Comparison of ENCODE assay signal across 1 cellular context in genomic region chr4:55947912-55948725, GRCh38.
A peak's percentile ranks its signal among the peaks of the same experiment; 100 is the strongest.
TF ChIP-seq lines count a peak whose summit lies in the region.

No MANE protein-coding gene starts in this region.

TF ChIP-seq in K562, 482 proteins besides CTCF, POLR2A, EP300 and RAD21 (continued from another document):
- TF ChIP-seq, protein P1, sequence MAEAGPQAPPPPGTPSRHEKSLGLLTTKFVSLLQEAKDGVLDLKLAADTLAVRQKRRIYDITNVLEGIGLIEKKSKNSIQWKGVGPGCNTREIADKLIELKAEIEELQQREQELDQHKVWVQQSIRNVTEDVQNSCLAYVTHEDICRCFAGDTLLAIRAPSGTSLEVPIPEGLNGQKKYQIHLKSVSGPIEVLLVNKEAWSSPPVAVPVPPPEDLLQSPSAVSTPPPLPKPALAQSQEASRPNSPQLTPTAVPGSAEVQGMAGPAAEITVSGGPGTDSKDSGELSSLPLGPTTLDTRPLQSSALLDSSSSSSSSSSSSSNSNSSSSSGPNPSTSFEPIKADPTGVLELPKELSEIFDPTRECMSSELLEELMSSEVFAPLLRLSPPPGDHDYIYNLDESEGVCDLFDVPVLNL (CRISPR knock-in tag; IDR thresholded peaks at IDR 0.05; ENCODE audit: low read depth) = no peak
- TF ChIP-seq JUND (IDR thresholded peaks at IDR 0.05; ENCODE audit: borderline replicate concordance, low read depth, low read length) (peak; percentile 42; the same call in 1 of the 2 replicates), JUND (tag; IDR thresholded peaks at IDR 0.05; ENCODE audit: borderline replicate concordance, low read depth, low read length) (peak; percentile 16; the same call in 1 of the 3 replicates), ZSCAN29 (IDR thresholded peaks at IDR 0.05) (no peak), POLR2AphosphoS2 (IDR thresholded peaks at IDR 0.05; ENCODE audit: low read length) (no peak), NCOA4 (IDR thresholded peaks at IDR 0.05; ENCODE audit: partially characterized antibody) (no peak), ZNF778 (CRISPR knock-in tag; IDR thresholded peaks at IDR 0.05) (no peak), BRF1 (IDR thresholded peaks at IDR 0.05; ENCODE audit: borderline replicate concordance, extremely low read depth, insufficient read length) (no peak), MEIS2 (IDR thresholded peaks at IDR 0.05; ENCODE audit: partially characterized antibody) (peak; percentile 60), ZNF766 (CRISPR knock-in tag; conservative IDR thresholded peaks at IDR 0.05) (no peak), TOE1 (IDR thresholded peaks at IDR 0.05; ENCODE audit: borderline replicate concordance) (no peak), TOE1 (CRISPR knock-in tag; IDR thresholded peaks at IDR 0.05; ENCODE audit: borderline replicate concordance, low read depth) (no peak; the same call in 1 of the 2 replicates), MTF1 (CRISPR knock-in tag; IDR thresholded peaks at IDR 0.05; ENCODE audit: borderline replicate concordance) (no peak), COPS2 (conservative IDR thresholded peaks at IDR 0.05) (no peak), NR4A1 (CRISPR knock-in tag; IDR thresholded peaks at IDR 0.05) (no peak), NR4A1 (tag; IDR thresholded peaks at IDR 0.05) (no peak), HLTF (IDR thresholded peaks at IDR 0.05) (0 out of 2 replicates have a peak, but pooled peaks have one; percentile 27), FOSL1 (tag; conservative IDR thresholded peaks at IDR 0.05) (peak; percentile 80), GTF2E2 (tag; IDR thresholded peaks at IDR 0.05) (peak; percentile 65), ZBTB2 (IDR thresholded peaks at IDR 0.05) (no peak), PBX2 (CRISPR knock-in tag; IDR thresholded peaks at IDR 0.05; ENCODE audit: low read depth) (no peak), PBX2 (tag; conservative IDR thresholded peaks at IDR 0.05; ENCODE audit: low read depth) (peak; percentile 49; the same call in 1 of the 2 replicates), FOXK2 (conservative IDR thresholded peaks at IDR 0.05 in 1 of 2, IDR thresholded peaks at IDR 0.05 in 1 of 2; ENCODE audit: low read depth in 2 of 2) (peak; percentile 50 to 72; a peak in 2 of 4 replicates), TEAD4 (IDR thresholded peaks at IDR 0.05; ENCODE audit: low read length) (peak; percentile 18; the same call in 1 of the 2 replicates), TEAD4 (CRISPR knock-in tag; IDR thresholded peaks at IDR 0.05; ENCODE audit: borderline replicate concordance) (no peak), STAT5B (CRISPR knock-in tag; IDR thresholded peaks at IDR 0.05) (no peak), IRF9 (tag; IDR thresholded peaks at IDR 0.05) (no peak), THRAP3 (IDR thresholded peaks at IDR 0.05; ENCODE audit: borderline replicate concordance) (no peak), KAT7 (CRISPR knock-in tag; IDR thresholded peaks at IDR 0.05; ENCODE audit: borderline replicate concordance) (0 out of 2 replicates have a peak, but pooled peaks have one; percentile 5), GABPB2 (CRISPR knock-in tag; conservative IDR thresholded peaks at IDR 0.05) (no peak), ZNF717 (CRISPR knock-in tag; IDR thresholded peaks at IDR 0.05) (no peak), SMARCA5 (IDR thresholded peaks at IDR 0.05) (0 out of 2 replicates have a peak, but pooled peaks have one; percentile 25), FOXK1 (CRISPR knock-in tag; IDR thresholded peaks at IDR 0.05; ENCODE audit: borderline replicate concordance) (no peak), ELF1 (tag; IDR thresholded peaks at IDR 0.05) (no peak), ZNF584 (CRISPR knock-in tag; IDR thresholded peaks at IDR 0.05; ENCODE audit: low read depth) (0 out of 2 replicates have a peak, but pooled peaks have one; percentile 7), KDM2B (CRISPR knock-in tag; IDR thresholded peaks at IDR 0.05) (no peak), GTF2A2 (tag; IDR thresholded peaks at IDR 0.05) (no peak), ETV1 (tag; conservative IDR thresholded peaks at IDR 0.05; ENCODE audit: low read depth) (no peak), ZFP30 (CRISPR knock-in tag; IDR thresholded peaks at IDR 0.05; ENCODE audit: borderline replicate concordance) (no peak), STAG1 (CRISPR knock-in tag; IDR thresholded peaks at IDR 0.05; ENCODE audit: borderline replicate concordance) (no peak), ZNF277 (CRISPR knock-in tag; IDR thresholded peaks at IDR 0.05; ENCODE audit: borderline replicate concordance) (no peak), ZNF408 (CRISPR knock-in tag; IDR thresholded peaks at IDR 0.05; ENCODE audit: low read depth) (no peak), DIDO1 (tag; IDR thresholded peaks at IDR 0.05; ENCODE audit: low read depth) (no peak), KDM4B (IDR thresholded peaks at IDR 0.05; ENCODE audit: borderline replicate concordance in 2 of 2, low read depth in 1 of 2) (no peak), FOXA3 (CRISPR knock-in tag; conservative IDR thresholded peaks at IDR 0.05 in 1 of 2, IDR thresholded peaks at IDR 0.05 in 1 of 2) (peak in 1 of 2 experiments; percentile 67; a peak in 2 of 4 replicates), ZNF512 (tag; IDR thresholded peaks at IDR 0.05) (no peak), SMARCE1 (IDR thresholded peaks at IDR 0.05) (0 out of 2 replicates have a peak, but pooled peaks have one; percentile 41), ZEB2 (IDR thresholded peaks at IDR 0.05) (0 out of 2 replicates have a peak, but pooled peaks have one; percentile 19)
- TF ChIP-seq, protein P2, sequence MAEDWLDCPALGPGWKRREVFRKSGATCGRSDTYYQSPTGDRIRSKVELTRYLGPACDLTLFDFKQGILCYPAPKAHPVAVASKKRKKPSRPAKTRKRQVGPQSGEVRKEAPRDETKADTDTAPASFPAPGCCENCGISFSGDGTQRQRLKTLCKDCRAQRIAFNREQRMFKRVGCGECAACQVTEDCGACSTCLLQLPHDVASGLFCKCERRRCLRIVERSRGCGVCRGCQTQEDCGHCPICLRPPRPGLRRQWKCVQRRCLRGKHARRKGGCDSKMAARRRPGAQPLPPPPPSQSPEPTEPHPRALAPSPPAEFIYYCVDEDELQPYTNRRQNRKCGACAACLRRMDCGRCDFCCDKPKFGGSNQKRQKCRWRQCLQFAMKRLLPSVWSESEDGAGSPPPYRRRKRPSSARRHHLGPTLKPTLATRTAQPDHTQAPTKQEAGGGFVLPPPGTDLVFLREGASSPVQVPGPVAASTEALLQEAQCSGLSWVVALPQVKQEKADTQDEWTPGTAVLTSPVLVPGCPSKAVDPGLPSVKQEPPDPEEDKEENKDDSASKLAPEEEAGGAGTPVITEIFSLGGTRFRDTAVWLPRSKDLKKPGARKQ (CRISPR knock-in tag; IDR thresholded peaks at IDR 0.05) = no peak
- TF ChIP-seq, protein P3, sequence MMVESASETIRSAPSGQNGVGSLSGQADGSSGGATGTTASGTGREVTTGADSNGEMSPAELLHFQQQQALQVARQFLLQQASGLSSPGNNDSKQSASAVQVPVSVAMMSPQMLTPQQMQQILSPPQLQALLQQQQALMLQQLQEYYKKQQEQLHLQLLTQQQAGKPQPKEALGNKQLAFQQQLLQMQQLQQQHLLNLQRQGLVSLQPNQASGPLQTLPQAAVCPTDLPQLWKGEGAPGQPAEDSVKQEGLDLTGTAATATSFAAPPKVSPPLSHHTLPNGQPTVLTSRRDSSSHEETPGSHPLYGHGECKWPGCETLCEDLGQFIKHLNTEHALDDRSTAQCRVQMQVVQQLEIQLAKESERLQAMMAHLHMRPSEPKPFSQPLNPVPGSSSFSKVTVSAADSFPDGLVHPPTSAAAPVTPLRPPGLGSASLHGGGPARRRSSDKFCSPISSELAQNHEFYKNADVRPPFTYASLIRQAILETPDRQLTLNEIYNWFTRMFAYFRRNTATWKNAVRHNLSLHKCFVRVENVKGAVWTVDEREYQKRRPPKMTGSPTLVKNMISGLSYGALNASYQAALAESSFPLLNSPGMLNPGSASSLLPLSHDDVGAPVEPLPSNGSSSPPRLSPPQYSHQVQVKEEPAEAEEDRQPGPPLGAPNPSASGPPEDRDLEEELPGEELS (CRISPR knock-in tag; IDR thresholded peaks at IDR 0.05; ENCODE audit: borderline replicate concordance) = no peak
